Comparison of ENCODE assay signal across 12 cellular contexts in genomic region chr12:26156996-26157395, GRCh38. TPM values are rescaled to one million over a fixed set of nuclear protein-coding genes. Genes with fewer than 3 reads are reported as not detected.
A peak's percentile ranks its signal among the peaks of the same experiment; 100 is the strongest.
DNase-seq lines count a peak whose midpoint lies in the region; ATAC-seq, FAIRE-seq and TF ChIP-seq lines count a peak whose summit lies in the region.
"Had no signal": no experiment of that assay in that cellular context is flagged by ENCODE, and none has a peak within 500 bp of the region (broad histone marks: within the 10 kb centered on the region; RNA-seq: fewer than 3 reads in every experiment).

No MANE protein-coding gene starts in this region.

- H3K9me3 ChIP-seq in astrocyte (ENCODE audit: insufficient read depth, low read depth, low read length) (no peaks in the 10 kb centered on the region), BE2C (no peaks in the 10 kb centered on the region)

- H3K4me1 Mint-ChIP-seq in astrocyte (ENCODE audit: low read depth, unreplicated experiment): peaks cover 24% of the 10 kb centered on the region

- peaks cover 22% of the 10 kb centered on the region for H3K4me1 ChIP-seq in astrocyte (ENCODE audit: insufficient read depth, low read length)
- no peaks in the 10 kb centered on the region for H3K4me1 ChIP-seq in BE2C

- H3K9ac ChIP-seq in astrocyte (ENCODE audit: low read length): no peak overlapping the region

- H3K36me3 Mint-ChIP-seq in astrocyte (ENCODE audit: low read depth, unreplicated experiment): no peaks in the 10 kb centered on the region
- H3K36me3 Mint-ChIP-seq: T-cell had no signal

- no peak overlapping the region for H3K27ac ChIP-seq in astrocyte (ENCODE audit: low read depth, low read length)
- H3K27ac ChIP-seq: cardiac muscle cell had no signal

- H3K4me3 ChIP-seq in GM12865 (ENCODE audit: low read depth, low read length) (peak overlapping the region; percentile 31; the same call in 1 of the 2 replicates), astrocyte (ENCODE audit: insufficient read depth, low read depth, low read length) (no peak overlapping the region), BE2C (ENCODE audit: low read depth, low read length) (no peak overlapping the region)
- H3K4me3 ChIP-seq: cardiac muscle cell had no signal

- no peak overlapping the region for H3K4me2 ChIP-seq in astrocyte (ENCODE audit: low read length)

- peak overlapping the region; percentile 27 for H3K27ac Mint-ChIP-seq in astrocyte (ENCODE audit: unreplicated experiment)
- H3K27ac Mint-ChIP-seq: T-cell had no signal

- no peak overlapping the region for H3K4me3 Mint-ChIP-seq in astrocyte (ENCODE audit: unreplicated experiment)
- H3K4me3 Mint-ChIP-seq: T-cell had no signal

- H3K9me3 Mint-ChIP-seq in astrocyte (ENCODE audit: unreplicated experiment): no peaks in the 10 kb centered on the region
- H3K9me3 Mint-ChIP-seq: T-cell had no signal

- no peaks in the 10 kb centered on the region for H3K36me3 ChIP-seq in astrocyte (ENCODE audit: insufficient read depth, low read length)
- H3K36me3 ChIP-seq in BE2C: no peaks in the 10 kb centered on the region
- H3K36me3 ChIP-seq: cardiac muscle cell had no signal

- H3K27me3 ChIP-seq in astrocyte (ENCODE audit: insufficient read depth, low read length) (no peaks in the 10 kb centered on the region), BE2C (no peaks in the 10 kb centered on the region)

- peaks cover 5% of the 10 kb centered on the region for H3K27me3 Mint-ChIP-seq in astrocyte (ENCODE audit: low read depth, unreplicated experiment)

- H4K20me1 ChIP-seq in astrocyte (ENCODE audit: insufficient read depth, low read length): no peaks in the 10 kb centered on the region

- no peak for DNase-seq in GM12865 (ENCODE audit: low read depth)
- DNase-seq in astrocyte (ENCODE audit: low read depth): no peak
- DNase-seq in putamen (ENCODE audit: low spot score): no peak
- DNase-seq in BE2C: no peak
- DNase-seq in Ammon's horn (ENCODE audit: low spot score): no peak
- DNase-seq in hypothalamus (lab: John Stamatoyannopoulos, UW): no peak
- DNase-seq: activated T-cell treated with anti-CD3 and anti-CD28 coated beads for 4 hours, Kasumi-1, T-cell had no signal

- H2AFZ ChIP-seq in astrocyte (ENCODE audit: low read depth, low read length): no peak overlapping the region

- no peak for FAIRE-seq in astrocyte (lab: Jason Lieb, UNC)

- TF ChIP-seq CTCF in GM12865 (IDR thresholded peaks at IDR 0.05; ENCODE audit: insufficient read depth, low read depth, low read length, missing control alignments) (no peak), astrocyte (IDR thresholded peaks at IDR 0.05; ENCODE audit: insufficient read depth, low read depth, low read length) (no peak), BE2C (IDR thresholded peaks at IDR 0.05; ENCODE audit: low read depth, low read length) (no peak)

- peak; percentile 4 for ATAC-seq in GM21515 (IDR thresholded peaks at IDR 0.05; ENCODE audit: unreplicated experiment)
- peak; percentile 22 for ATAC-seq in HG03139 (IDR thresholded peaks at IDR 0.05; ENCODE audit: unreplicated experiment)

- H3K79me2 ChIP-seq in astrocyte (ENCODE audit: insufficient read depth, low read length): no peaks in the 10 kb centered on the region

RNA-seq across cellular contexts. Expression of gene BHLHE41, which starts 32.2 kb away (rescaled TPM):
- 2.9 and 4.3 TPM in 2 replicates for total RNA-seq in astrocyte
- polyA plus RNA-seq in BE2C (2012; ENCODE audit: insufficient read depth, insufficient read length, low read depth): 0.45 TPM

RNA-seq across cellular contexts. Expression of gene SSPN, which starts 38.4 kb away (rescaled TPM):
- 6.3 and 11.2 TPM in 2 replicates for total RNA-seq in astrocyte
- polyA plus RNA-seq in BE2C (2012; ENCODE audit: insufficient read depth, insufficient read length, low read depth): 2.6 TPM
